8 cellular contexts compared by ENCODE assay signal in the genomic region with DNA sequence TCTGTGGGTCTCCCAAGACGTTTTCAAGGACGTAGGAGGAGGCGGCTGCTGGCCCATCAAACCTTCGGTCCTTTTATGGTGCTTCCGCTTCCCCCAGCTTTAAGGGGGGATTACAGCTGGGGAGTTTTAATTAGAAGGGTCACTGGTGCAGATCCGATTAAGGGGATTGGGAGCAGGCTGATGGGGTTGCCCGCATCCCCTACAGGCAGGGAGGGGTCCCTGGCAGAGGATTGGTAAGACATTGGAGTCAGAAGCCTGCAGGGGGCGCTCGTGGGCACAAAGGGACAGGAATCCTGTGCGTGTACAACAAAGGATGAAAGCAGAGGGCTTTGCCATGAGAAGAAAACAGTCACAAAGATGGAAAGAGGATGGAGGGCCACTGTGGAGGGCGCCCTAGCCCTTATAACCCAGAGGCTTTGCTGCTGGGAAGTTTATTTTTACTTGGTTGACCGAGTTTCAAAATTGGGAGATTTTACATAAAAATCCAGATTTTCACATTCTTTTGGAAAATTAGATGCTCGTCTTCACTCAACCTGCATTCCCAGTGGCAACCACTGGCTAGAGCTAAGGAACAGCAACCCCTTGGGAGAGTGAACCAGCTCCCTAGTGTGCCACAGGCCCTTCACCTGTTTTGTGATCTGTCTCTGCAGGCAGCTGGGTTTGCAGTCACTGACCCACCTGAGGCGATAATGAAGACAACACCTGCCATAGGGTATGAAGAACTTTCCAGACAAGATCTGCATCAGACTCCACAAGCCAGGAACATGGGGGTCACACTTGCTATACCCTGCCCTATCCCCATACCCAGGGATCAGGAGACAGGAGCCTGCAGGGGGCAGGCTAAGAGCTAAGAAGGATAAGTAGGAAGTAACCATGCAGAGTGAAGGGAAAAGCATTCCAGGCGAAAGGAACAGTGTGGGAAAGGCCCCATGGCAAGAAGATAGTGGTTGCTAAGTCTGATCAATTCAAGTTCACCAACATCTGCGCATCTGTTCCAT.
DNase-seq lines count a peak whose midpoint lies in the region; ATAC-seq and TF ChIP-seq lines count a peak whose summit lies in the region.

No MANE protein-coding gene starts in this region.

- CTCF ChIA-PET in Calu3 (lab: Charles Lee): interaction anchor here (0.8 to 3.8 kb wide), 6 partner anchors 11 to 157 kb away, joined by 3 to 22 read pairs (median 5); no protein-coding TSS in a partner anchor

- H3K27me3 ChIP-seq in prostate gland (replicated peaks; ENCODE audit: insufficient read depth) (no peaks in the 10 kb centered on the region), vagina (no peaks in the 10 kb centered on the region)

- H3K27ac ChIP-seq in prostate gland (no peak overlapping the region), vagina (no peak overlapping the region)

- H3K4me3 Mint-ChIP-seq in Calu3 (ENCODE audit: low read depth, unreplicated experiment): no peak overlapping the region

- H3K9me3 Mint-ChIP-seq in Calu3 (ENCODE audit: low read depth, unreplicated experiment): no peaks in the 10 kb centered on the region

- intact Hi-C loops in Calu3 (cut with micrococcal nuclease; ENCODE audit: unreplicated experiment): no loop called here
- intact Hi-C loops in prostate gland (cut with DNase I): loop anchor here (10.0 kb wide), 1 partner anchor 200 kb away; no protein-coding TSS in a partner anchor
- intact Hi-C loops in vagina (cut with DNase I): loop anchor here (5.0 kb wide), 2 partner anchors 37 to 98 kb away; a partner anchor contains a TSS

- no peaks in the 10 kb centered on the region for H3K4me1 ChIP-seq in prostate gland (replicated peaks)
- H3K4me1 ChIP-seq in vagina: peaks cover 18% of the 10 kb centered on the region

- H3K9me3 ChIP-seq in prostate gland: no peaks in the 10 kb centered on the region
- no peaks in the 10 kb centered on the region for H3K9me3 ChIP-seq in vagina

- TF ChIP-seq POLR2A in prostate gland (IDR thresholded peaks at IDR 0.05): no peak
- no peak for TF ChIP-seq POLR2A in vagina (IDR thresholded peaks at IDR 0.05)

- H3K4me1 Mint-ChIP-seq in Calu3 (ENCODE audit: low read depth, unreplicated experiment): peaks cover 8% of the 10 kb centered on the region

- H3K36me3 ChIP-seq in prostate gland: no peaks in the 10 kb centered on the region
- no peaks in the 10 kb centered on the region for H3K36me3 ChIP-seq in vagina

- ATAC-seq in HG02588 (IDR thresholded peaks at IDR 0.05; ENCODE audit: unreplicated experiment): no peak

- no peak overlapping the region for H3K27ac Mint-ChIP-seq in Calu3 (ENCODE audit: unreplicated experiment)

- H3K4me3 ChIP-seq in prostate gland (no peak overlapping the region), vagina (no peak overlapping the region)

- no TSS peak for BruUV-seq in Calu3 (replicated peaks; lab: Mats Ljungman, UMichigan)

- WGBS in prostate gland: 56% methylated on average over 16 of the region's 16 CpGs

- TF ChIP-seq CTCF in Calu3 (IDR thresholded peaks at IDR 0.05; ENCODE audit: unreplicated experiment) (peak; percentile 96), prostate gland (IDR thresholded peaks at IDR 0.05) (peak; percentile 36 to 42 (median 42)), vagina (IDR thresholded peaks at IDR 0.05) (peak in 2 of 3 experiments; percentile 38 to 55)

- no peaks in the 10 kb centered on the region for H3K36me3 Mint-ChIP-seq in Calu3 (ENCODE audit: insufficient read depth, unreplicated experiment)

- H3K27me3 Mint-ChIP-seq in Calu3 (ENCODE audit: unreplicated experiment): peaks cover 89% of the 10 kb centered on the region

- DNase-seq in Calu3 (peak; percentile 89), KG1 (lab: John Stamatoyannopoulos, UW) (peak; percentile 13), SHP77 treated with DMSO at 0.1 percent for 48 hours (lab: John Stamatoyannopoulos, UW) (peak; percentile 30), glomerular visceral epithelial cell (ENCODE audit: extremely low spot score) (peak; percentile 46), prostate gland (ENCODE audit: low spot score) (no peak), vagina (ENCODE audit: extremely low spot score in 2 of 2) (no peak)
- peak; percentile 28 for DNase-seq in activated gamma-delta T cell treated with anti-CD3 and anti-CD28 coated beads, Interleukin-2, amount 50 U/mL, for 16 hours (ENCODE audit: low read depth)

Comparison
In these comparisons a context has a peak if more than half of its experiments do, and no peak if none do; other contexts are left out.
1. DNase-seq: peak in Calu3 (single experiment), KG1 (single experiment), SHP77 treated with DMSO at 0.1 percent for 48 hours (single experiment), activated gamma-delta T cell treated with anti-CD3 and anti-CD28 coated beads, Interleukin-2, amount 50 U/mL, for 16 hours (single experiment) and glomerular visceral epithelial cell (single experiment); none in prostate gland (single experiment) and vagina (0 of 2).
2. CTCF ChIP-seq: peak in every context shown above with its lines; median percentile 96 in Calu3; 46 in vagina; 42 in prostate gland.